Comparison of ENCODE assay signal across 9 cellular contexts in genomic region chr7:92904292-92905131, GRCh38.
A peak's percentile ranks its signal among the peaks of the same experiment; 100 is the strongest.
DNase-seq lines count a peak whose midpoint lies in the region; ATAC-seq and TF ChIP-seq lines count a peak whose summit lies in the region.
"Had no signal": no experiment of that assay in that cellular context is flagged by ENCODE, and none has a peak within 500 bp of the region (broad histone marks: within the 10 kb centered on the region; RNA-seq: fewer than 3 reads in every experiment).

No MANE protein-coding gene starts in this region.

- BruUV-seq in Calu3 (replicated peaks; lab: Mats Ljungman, UMichigan): no TSS peak

- CTCF ChIA-PET in Calu3 (lab: Charles Lee): interaction anchor here (0.7 kb wide), 1 partner anchor 132 kb away, joined by 3 read pairs; no protein-coding TSS in a partner anchor

- H3K27me3 Mint-ChIP-seq in Calu3 (ENCODE audit: unreplicated experiment): no peaks in the 10 kb centered on the region

- TF ChIP-seq CTCF in Calu3 (IDR thresholded peaks at IDR 0.05; ENCODE audit: unreplicated experiment): no peak

- H3K4me1 Mint-ChIP-seq in Calu3 (ENCODE audit: low read depth, unreplicated experiment): no peaks in the 10 kb centered on the region

- H3K4me3 ChIP-seq in Jurkat, Clone E6-1 (ENCODE audit: low read length): no peak overlapping the region
- H3K4me3 ChIP-seq: upper lobe of left lung had no signal

- no peak overlapping the region for H3K4me3 Mint-ChIP-seq in Calu3 (ENCODE audit: low read depth, unreplicated experiment)

- ATAC-seq in GM21619 (IDR thresholded peaks at IDR 0.05; ENCODE audit: unreplicated experiment): peak; percentile 98

- intact Hi-C loops in Calu3 (cut with micrococcal nuclease; ENCODE audit: unreplicated experiment): no loop called here

- no peaks in the 10 kb centered on the region for H3K36me3 Mint-ChIP-seq in Calu3 (ENCODE audit: insufficient read depth, unreplicated experiment)

- H3K9me3 Mint-ChIP-seq in Calu3 (ENCODE audit: low read depth, unreplicated experiment): peaks cover 2% of the 10 kb centered on the region

- no peak overlapping the region for H3K27ac Mint-ChIP-seq in Calu3 (ENCODE audit: unreplicated experiment)

- peak overlapping the region; percentile 95 for H3K27ac ChIP-seq in epithelial cell of prostate
- H3K27ac ChIP-seq: upper lobe of left lung had no signal

- DNase-seq in Calu3: peak; percentile 60
- peak; percentile 88 for DNase-seq in Jurkat, Clone E6-1 (ENCODE audit: low read depth, low spot score)
- DNase-seq in activated CD4-positive, alpha-beta T cell treated with anti-CD3 and anti-CD28 coated beads, Interleukin-2, amount 50 U/mL, for 1 hour: peak; percentile 55
- peak; percentile 95 for DNase-seq in epithelial cell of prostate (ENCODE audit: low read depth, low spot score)
- DNase-seq in stimulated activated CD4-positive, alpha-beta T cell treated with anti-CD3 and anti-CD28 coated beads, Interleukin-4, amount 100 ng/mL, for 1 hour: peak; percentile 80
- DNase-seq in NCI-H2196 (lab: John Stamatoyannopoulos, UW; ENCODE audit: unreplicated experiment): no peak
- DNase-seq in DMS153 (lab: John Stamatoyannopoulos, UW): no peak
- DNase-seq: upper lobe of left lung had no signal

Comparison
In these comparisons a context has a peak if more than half of its experiments do, and no peak if none do; other contexts are left out.
1. DNase-seq: peak in Calu3 (single experiment), Jurkat, Clone E6-1 (single experiment), activated CD4-positive, alpha-beta T cell treated with anti-CD3 and anti-CD28 coated beads, Interleukin-2, amount 50 U/mL, for 1 hour (single experiment), epithelial cell of prostate (single experiment) and stimulated activated CD4-positive, alpha-beta T cell treated with anti-CD3 and anti-CD28 coated beads, Interleukin-4, amount 100 ng/mL, for 1 hour (single experiment); none in NCI-H2196 (single experiment) and DMS153 (single experiment).